In the genomic region with DNA sequence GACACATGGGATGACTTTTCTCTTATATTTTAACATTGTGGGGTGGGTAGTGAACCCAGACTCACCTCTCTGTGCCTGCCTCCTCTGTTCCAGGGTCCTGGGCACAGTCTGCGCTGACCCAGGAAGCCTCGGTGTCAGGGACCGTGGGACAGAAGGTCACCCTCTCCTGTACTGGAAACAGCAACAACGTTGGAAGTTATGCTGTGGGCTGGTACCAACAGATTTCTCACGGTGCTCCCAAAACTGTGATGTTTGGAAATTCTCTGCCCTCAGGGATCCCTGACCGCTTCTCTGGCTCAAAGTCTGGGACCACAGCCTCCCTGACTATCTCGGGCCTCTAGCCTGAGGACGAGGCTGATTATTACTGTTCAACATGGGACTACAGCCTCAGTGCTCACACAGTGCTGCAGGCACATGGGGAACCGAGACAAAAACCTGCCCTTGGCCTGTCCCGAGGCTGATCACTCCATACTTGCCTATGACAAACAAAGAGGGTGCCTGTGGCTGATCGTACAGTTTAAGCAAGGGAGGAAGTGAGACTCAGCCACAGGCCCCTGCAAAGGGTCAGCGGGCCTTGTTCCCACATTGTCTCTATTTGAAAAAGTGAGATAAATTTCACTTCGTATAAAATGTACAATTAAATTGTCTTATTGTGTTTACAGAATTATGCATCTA, we compare ENCODE assay signal across 1 cellular context.
TF ChIP-seq lines count a peak whose summit lies in the region.

No MANE protein-coding gene starts in this region.

TF ChIP-seq in GM12878, 131 proteins besides CTCF, POLR2A, EP300 and RAD21 (continued from another document):
- TF ChIP-seq, protein P1, sequence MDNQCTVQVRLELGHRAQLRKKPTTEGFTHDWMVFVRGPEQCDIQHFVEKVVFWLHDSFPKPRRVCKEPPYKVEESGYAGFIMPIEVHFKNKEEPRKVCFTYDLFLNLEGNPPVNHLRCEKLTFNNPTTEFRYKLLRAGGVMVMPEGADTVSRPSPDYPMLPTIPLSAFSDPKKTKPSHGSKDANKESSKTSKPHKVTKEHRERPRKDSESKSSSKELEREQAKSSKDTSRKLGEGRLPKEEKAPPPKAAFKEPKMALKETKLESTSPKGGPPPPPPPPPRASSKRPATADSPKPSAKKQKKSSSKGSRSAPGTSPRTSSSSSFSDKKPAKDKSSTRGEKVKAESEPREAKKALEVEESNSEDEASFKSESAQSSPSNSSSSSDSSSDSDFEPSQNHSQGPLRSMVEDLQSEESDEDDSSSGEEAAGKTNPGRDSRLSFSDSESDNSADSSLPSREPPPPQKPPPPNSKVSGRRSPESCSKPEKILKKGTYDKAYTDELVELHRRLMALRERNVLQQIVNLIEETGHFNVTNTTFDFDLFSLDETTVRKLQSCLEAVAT (IDR thresholded peaks at IDR 0.05), result peak; percentile 50; the same call in 1 of the 2 replicates
- TF ChIP-seq IKZF2 (IDR thresholded peaks at IDR 0.05) (peak; percentile 49 to 51; a peak in 2 of 4 replicates), YY1 (IDR thresholded peaks at IDR 0.05; ENCODE audit: low read depth, low read length) (peak; percentile 58; the same call in 1 of the 2 replicates), NR2F1 (conservative IDR thresholded peaks at IDR 0.05) (peak; percentile 84), CBX3 (IDR thresholded peaks at IDR 0.05; ENCODE audit: borderline replicate concordance, low read depth) (no peak), CREM (IDR thresholded peaks at IDR 0.05; ENCODE audit: low read depth) (peak; percentile 54), SPI1 (IDR thresholded peaks at IDR 0.05; ENCODE audit: borderline replicate concordance, insufficient read depth, low read depth, low read length) (peak; percentile 98), NBN (IDR thresholded peaks at IDR 0.05) (peak; percentile 40; the same call in 1 of the 2 replicates), SMARCA5 (IDR thresholded peaks at IDR 0.05) (peak; percentile 65), ATF7 (IDR thresholded peaks at IDR 0.05; ENCODE audit: low read depth) (peak; percentile 39; the same call in 1 of the 2 replicates), ZBED1 (IDR thresholded peaks at IDR 0.05; ENCODE audit: borderline replicate concordance) (peak; percentile 87), HDGF (IDR thresholded peaks at IDR 0.05) (no peak; the same call in 1 of the 2 replicates), IKZF1 (conservative IDR thresholded peaks at IDR 0.05) (peak; percentile 63), ZNF687 (IDR thresholded peaks at IDR 0.05) (peak; percentile 97), PAX5 (IDR thresholded peaks at IDR 0.05; ENCODE audit: borderline replicate concordance, low read depth, low read length) (peak; percentile 24; the same call in 1 of the 2 replicates), YBX1 (IDR thresholded peaks at IDR 0.05) (no peak), LARP7 (IDR thresholded peaks at IDR 0.05) (0 out of 2 replicates have a peak, but pooled peaks have one; percentile 20), ZNF24 (IDR thresholded peaks at IDR 0.05) (peak; percentile 66; the same call in 1 of the 2 replicates), POLR2AphosphoS2 (IDR thresholded peaks at IDR 0.05; ENCODE audit: low read depth, low read length) (no peak), JUNB (IDR thresholded peaks at IDR 0.05) (peak; percentile 24; the same call in 1 of the 2 replicates), TAF1 (IDR thresholded peaks at IDR 0.05; ENCODE audit: borderline replicate concordance, low read depth, low read length) (peak; percentile 6; the same call in 1 of the 2 replicates), HDAC6 (IDR thresholded peaks at IDR 0.05; ENCODE audit: unreplicated experiment) (no peak), MTA2 (IDR thresholded peaks at IDR 0.05; ENCODE audit: low read depth) (peak; percentile 56; the same call in 1 of the 2 replicates), ESRRA (IDR thresholded peaks at IDR 0.05; ENCODE audit: low read length) (no peak), MYC (IDR thresholded peaks at IDR 0.05; ENCODE audit: insufficient read depth, insufficient read length, insufficient replicate concordance, low read length, severe bottlenecking) (no peak), MXI1 (IDR thresholded peaks at IDR 0.05; ENCODE audit: low read depth, low read length) (0 out of 2 replicates have a peak, but pooled peaks have one; percentile 12), EED (IDR thresholded peaks at IDR 0.05; ENCODE audit: low read depth) (peak; percentile 49), ZBTB33 (IDR thresholded peaks at IDR 0.05) (no peak), ZNF274 (IDR thresholded peaks at IDR 0.05; ENCODE audit: insufficient read depth, insufficient read length) (no peak), TARDBP (IDR thresholded peaks at IDR 0.05; ENCODE audit: borderline replicate concordance) (0 out of 2 replicates have a peak, but pooled peaks have one; percentile 15), DPF2 (IDR thresholded peaks at IDR 0.05) (peak; percentile 89), ASH2L (IDR thresholded peaks at IDR 0.05; ENCODE audit: borderline replicate concordance, low read depth) (no peak), CBFB (IDR thresholded peaks at IDR 0.05; ENCODE audit: low read depth) (peak; percentile 48; the same call in 1 of the 2 replicates), TCF3 (IDR thresholded peaks at IDR 0.05; ENCODE audit: borderline replicate concordance, insufficient read depth, low read depth, low read length) (0 out of 2 replicates have a peak, but pooled peaks have one; percentile 36), SKIL (IDR thresholded peaks at IDR 0.05; ENCODE audit: low read depth, poor library complexity, severe bottlenecking) (no peak), POLR2AphosphoS5 (IDR thresholded peaks at IDR 0.05; ENCODE audit: low read length) (0 out of 2 replicates have a peak, but pooled peaks have one; percentile 55)
- TF ChIP-seq, protein P2, sequence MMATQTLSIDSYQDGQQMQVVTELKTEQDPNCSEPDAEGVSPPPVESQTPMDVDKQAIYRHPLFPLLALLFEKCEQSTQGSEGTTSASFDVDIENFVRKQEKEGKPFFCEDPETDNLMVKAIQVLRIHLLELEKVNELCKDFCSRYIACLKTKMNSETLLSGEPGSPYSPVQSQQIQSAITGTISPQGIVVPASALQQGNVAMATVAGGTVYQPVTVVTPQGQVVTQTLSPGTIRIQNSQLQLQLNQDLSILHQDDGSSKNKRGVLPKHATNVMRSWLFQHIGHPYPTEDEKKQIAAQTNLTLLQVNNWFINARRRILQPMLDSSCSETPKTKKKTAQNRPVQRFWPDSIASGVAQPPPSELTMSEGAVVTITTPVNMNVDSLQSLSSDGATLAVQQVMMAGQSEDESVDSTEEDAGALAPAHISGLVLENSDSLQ (IDR thresholded peaks at IDR 0.05), result 0 out of 2 replicates have a peak, but pooled peaks have one; percentile 4
- TF ChIP-seq, protein P3, sequence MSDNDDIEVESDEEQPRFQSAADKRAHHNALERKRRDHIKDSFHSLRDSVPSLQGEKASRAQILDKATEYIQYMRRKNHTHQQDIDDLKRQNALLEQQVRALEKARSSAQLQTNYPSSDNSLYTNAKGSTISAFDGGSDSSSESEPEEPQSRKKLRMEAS (IDR thresholded peaks at IDR 0.05; ENCODE audit: low read depth, low read length), result peak; percentile 50; the same call in 1 of the 2 replicates
- TF ChIP-seq, protein P4, sequence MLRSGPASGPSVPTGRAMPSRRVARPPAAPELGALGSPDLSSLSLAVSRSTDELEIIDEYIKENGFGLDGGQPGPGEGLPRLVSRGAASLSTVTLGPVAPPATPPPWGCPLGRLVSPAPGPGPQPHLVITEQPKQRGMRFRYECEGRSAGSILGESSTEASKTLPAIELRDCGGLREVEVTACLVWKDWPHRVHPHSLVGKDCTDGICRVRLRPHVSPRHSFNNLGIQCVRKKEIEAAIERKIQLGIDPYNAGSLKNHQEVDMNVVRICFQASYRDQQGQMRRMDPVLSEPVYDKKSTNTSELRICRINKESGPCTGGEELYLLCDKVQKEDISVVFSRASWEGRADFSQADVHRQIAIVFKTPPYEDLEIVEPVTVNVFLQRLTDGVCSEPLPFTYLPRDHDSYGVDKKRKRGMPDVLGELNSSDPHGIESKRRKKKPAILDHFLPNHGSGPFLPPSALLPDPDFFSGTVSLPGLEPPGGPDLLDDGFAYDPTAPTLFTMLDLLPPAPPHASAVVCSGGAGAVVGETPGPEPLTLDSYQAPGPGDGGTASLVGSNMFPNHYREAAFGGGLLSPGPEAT (IDR thresholded peaks at IDR 0.05; ENCODE audit: low read depth), result peak; percentile 51; the same call in 1 of the 2 replicates
- TF ChIP-seq, protein P5, sequence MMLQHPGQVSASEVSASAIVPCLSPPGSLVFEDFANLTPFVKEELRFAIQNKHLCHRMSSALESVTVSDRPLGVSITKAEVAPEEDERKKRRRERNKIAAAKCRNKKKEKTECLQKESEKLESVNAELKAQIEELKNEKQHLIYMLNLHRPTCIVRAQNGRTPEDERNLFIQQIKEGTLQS (IDR thresholded peaks at IDR 0.05; ENCODE audit: borderline replicate concordance, extremely low read depth, low read depth, low read length), result no peak
